10 cellular contexts compared by ENCODE assay signal in genomic region chr4:111689214-111689613, GRCh38.
DNase-seq lines count a peak whose midpoint lies in the region; ATAC-seq and TF ChIP-seq lines count a peak whose summit lies in the region.
"Had no signal": no experiment of that assay in that cellular context is flagged by ENCODE, and none has a peak within 500 bp of the region (broad histone marks: within the 10 kb centered on the region; RNA-seq: fewer than 3 reads in every experiment).

No MANE protein-coding gene starts in this region.

- H3K27me3 Mint-ChIP-seq in type B pancreatic cell = peaks cover 4% of the 10 kb centered on the region

- POLR2A ChIA-PET in HCT116 (lab: Charles Lee) = no interaction called here

- no peak for TF ChIP-seq CTCF in HCT116 (IDR thresholded peaks at IDR 0.05 in 2 of 3, conservative IDR thresholded peaks at IDR 0.05 in 1 of 3; ENCODE audit: borderline replicate concordance in 1 of 3, insufficient read depth in 1 of 3, low read depth in 2 of 3, low read length in 2 of 3)
- no peak for TF ChIP-seq CTCF in foreskin keratinocyte (conservative IDR thresholded peaks at IDR 0.05)
- no peak for TF ChIP-seq CTCF in osteoblast (IDR thresholded peaks at IDR 0.05; ENCODE audit: extremely low read depth, low read depth, low read length)
- TF ChIP-seq CTCF in type B pancreatic cell (conservative IDR thresholded peaks at IDR 0.05) = no peak

- in situ Hi-C loops in SK-MEL-5 (cut with HindIII; ENCODE audit: low pct_unique_long_range_greater_than_20kb, low sequenced_read_pairs) = no loop called here

- H4K20me1 ChIP-seq in HCT116 (ENCODE audit: insufficient read depth) (no peaks in the 10 kb centered on the region), osteoblast (ENCODE audit: insufficient read depth, low read length) (no peaks in the 10 kb centered on the region)

- no peak for TF ChIP-seq POLR2A in HCT116 (IDR thresholded peaks at IDR 0.05; ENCODE audit: borderline replicate concordance, extremely low read depth, insufficient read depth, insufficient read length)

- H3K4me1 ChIP-seq in HCT116 (ENCODE audit: control insufficient read depth in 1 of 2, insufficient read depth in 2 of 2, low read length in 2 of 2) = no peaks in the 10 kb centered on the region
- H3K4me1 ChIP-seq in foreskin keratinocyte = peaks cover 15% of the 10 kb centered on the region
- no peaks in the 10 kb centered on the region for H3K4me1 ChIP-seq in osteoblast (ENCODE audit: insufficient read depth, low read length)

- no peak overlapping the region for H3K4me3 ChIP-seq in HCT116 (replicated peaks in 1 of 2; ENCODE audit: low read depth in 1 of 2, low read length in 2 of 2)
- no peak overlapping the region for H3K4me3 ChIP-seq in skeletal muscle cell (ENCODE audit: low read depth, low read length)
- no peak overlapping the region for H3K4me3 ChIP-seq in osteoblast (ENCODE audit: insufficient read depth, low read length)
- H3K4me3 ChIP-seq: SJSA1 had no signal

- H3K27ac ChIP-seq in HCT116 (ENCODE audit: low read depth, low read length) (no peak overlapping the region), foreskin keratinocyte (no peak overlapping the region), osteoblast (ENCODE audit: low read depth, low read length) (no peak overlapping the region)
- H3K27ac ChIP-seq: SJSA1 had no signal

- peak overlapping the region; percentile 14 for H2AFZ ChIP-seq in HCT116 (ENCODE audit: low read depth, low read length, poor library complexity, severe bottlenecking)
- no peak overlapping the region for H2AFZ ChIP-seq in osteoblast (ENCODE audit: low read length)

- no TSS peak for BruUV-seq in HCT116 (replicated peaks; lab: Mats Ljungman, UMichigan)

- TF ChIP-seq RAD21 in HCT116 (IDR thresholded peaks at IDR 0.05; ENCODE audit: low read depth) = no peak

- intact Hi-C loops in HCT116 (cut with micrococcal nuclease) = no loop called here

- no peaks in the 10 kb centered on the region for H3K4me1 Mint-ChIP-seq in type B pancreatic cell (ENCODE audit: unreplicated experiment)

- no peak overlapping the region for H3K4me2 ChIP-seq in HCT116 (ENCODE audit: low read length)
- H3K4me2 ChIP-seq in osteoblast (ENCODE audit: insufficient read depth, low read length) = no peak overlapping the region

- RAD21 ChIA-PET in HCT116 (lab: Charles Lee; ENCODE audit: low non-redundant PET in 1 of 2, low total read pairs in 2 of 2, uncharacterized antibody in 2 of 2, unreplicated experiment in 2 of 2) = no interaction called here

- H3K4me3 Mint-ChIP-seq in type B pancreatic cell = no peak overlapping the region

- H3K27me3 ChIP-seq in HCT116 (ENCODE audit: insufficient read depth, low read length) (no peaks in the 10 kb centered on the region), foreskin keratinocyte (no peaks in the 10 kb centered on the region), osteoblast (ENCODE audit: insufficient read depth, low read length) (no peaks in the 10 kb centered on the region)
- H3K27me3 ChIP-seq: SJSA1 had no signal

- H3K79me2 ChIP-seq in HCT116 (ENCODE audit: insufficient read depth, low read length) = no peaks in the 10 kb centered on the region
- H3K79me2 ChIP-seq in osteoblast (ENCODE audit: insufficient read depth, low read length) = no peaks in the 10 kb centered on the region

- H3K9me3 ChIP-seq in HCT116 (ENCODE audit: control insufficient read depth in 1 of 2, insufficient read depth in 1 of 2, low read depth in 1 of 2, low read length in 2 of 2) (no peaks in the 10 kb centered on the region), osteoblast (ENCODE audit: low read depth, low read length) (no peaks in the 10 kb centered on the region)
- H3K9me3 ChIP-seq: SJSA1 had no signal

- H3K9me3 Mint-ChIP-seq in type B pancreatic cell = no peaks in the 10 kb centered on the region

- DNase-seq in HCT116 (ENCODE audit: low read depth, low spot score) (no peak), SK-MEL-5 (ENCODE audit: low read depth, low spot score) (peak; percentile 75), foreskin keratinocyte (peak; percentile 38 to 72), skeletal muscle cell (ENCODE audit: low read depth) (peak; percentile 56), kidney glomerular epithelial cell (lab: John Stamatoyannopoulos, UW) (no peak), osteoblast (ENCODE audit: insufficient read length, low spot score, missing footprints) (no peak), type B pancreatic cell (ENCODE audit: extremely low spot score, unreplicated experiment) (no peak)
- DNase-seq: H7, NCI-H2029 treated with DMSO at 0.1 percent for 48 hours had no signal

- no peak overlapping the region for H3K27ac Mint-ChIP-seq in type B pancreatic cell

- no peak overlapping the region for H3K9ac ChIP-seq in HCT116 (ENCODE audit: low read length)

- H3K9me2 ChIP-seq in HCT116 (ENCODE audit: insufficient read depth) = no peaks in the 10 kb centered on the region

- H3K36me3 Mint-ChIP-seq in type B pancreatic cell = no peaks in the 10 kb centered on the region

- ATAC-seq in HCT116 (no peak), foreskin keratinocyte (peak; percentile 55)

- no peaks in the 10 kb centered on the region for H3K36me3 ChIP-seq in HCT116 (ENCODE audit: control insufficient read depth in 1 of 2, insufficient read depth in 2 of 2, low read length in 2 of 2)
- no peaks in the 10 kb centered on the region for H3K36me3 ChIP-seq in osteoblast (ENCODE audit: insufficient read depth, low read length)
- H3K36me3 ChIP-seq: SJSA1 had no signal

- CTCF ChIA-PET in HCT116 (lab: Charles Lee) = no interaction called here

TF ChIP-seq in HCT116, 20 proteins besides CTCF, POLR2A, EP300 and RAD21:
- TF ChIP-seq POLR2AphosphoS5 (IDR thresholded peaks at IDR 0.05; ENCODE audit: low read depth, low read length) (no peak), SIN3A (IDR thresholded peaks at IDR 0.05; ENCODE audit: low read depth) (no peak), SP1 (IDR thresholded peaks at IDR 0.05; ENCODE audit: low read depth) (0 out of 2 replicates have a peak, but pooled peaks have one; percentile 13), CEBPB (IDR thresholded peaks at IDR 0.05; ENCODE audit: low read depth) (peak; percentile 75), TCF7L2 (IDR thresholded peaks at IDR 0.05; ENCODE audit: borderline replicate concordance, extremely low read depth, insufficient read depth, insufficient read length) (peak; percentile 64)
TF ChIP-seq in HCT116: peak in this region for 3.

Comparison
In these comparisons a context has a peak if more than half of its experiments do, and no peak if none do; other contexts are left out.
1. DNase-seq: peak in SK-MEL-5 (single experiment), foreskin keratinocyte (2 of 2) and skeletal muscle cell (single experiment); none in HCT116 (single experiment), kidney glomerular epithelial cell (single experiment), osteoblast (single experiment) and type B pancreatic cell (single experiment).